In genomic region chr1:30845237-30845636, GRCh38 we compare ENCODE assay signal across 26 cellular contexts.
"Had no signal": no experiment of that assay in that cellular context is flagged by ENCODE, and none has a peak within 500 bp of the region (broad histone marks: within the 10 kb centered on the region; RNA-seq: fewer than 3 reads in every experiment).

No MANE protein-coding gene starts in this region.

- H3K36me3 Mint-ChIP-seq: immature natural killer cell; memory B cell; natural killer cell; stimulated activated memory B cell treated with anti-CD40 and anti-IgM and Interleukin-4, amounts not matched to agents 10 μg/mL and 1 μg/mL and 100 μg/mL, for 72 hours had no signal

- H3K27ac Mint-ChIP-seq: effector memory CD8-positive, alpha-beta T cell; immature natural killer cell; memory B cell; natural killer cell; stimulated activated memory B cell treated with anti-CD40 and anti-IgM and Interleukin-4, amounts not matched to agents 10 μg/mL and 1 μg/mL and 100 μg/mL, for 72 hours; stimulated activated naive CD8-positive, alpha-beta T cell treated with anti-CD3 and anti-CD28 coated beads, Interleukin-15, Interleukin-2, amounts not matched to agents 100 ng/mL and 50 ng/mL, for 24 hours had no signal

- H3K27me3 ChIP-seq: upper lobe of left lung had no signal

- ATAC-seq: effector memory CD8-positive, alpha-beta T cell; heart right ventricle; natural killer cell; psoas muscle; right cardiac atrium; stimulated activated memory B cell treated with anti-CD40 and anti-IgM and Interleukin-4, amounts not matched to agents 10 μg/mL and 1 μg/mL and 100 μg/mL, for 72 hours had no signal

- H3K9me3 ChIP-seq: esophagus squamous epithelium, heart right ventricle, psoas muscle, spleen, thoracic aorta, tibial nerve, upper lobe of left lung had no signal

- FAIRE-seq: endometrium, urothelium cell line had no signal

- H3K4me3 Mint-ChIP-seq: effector memory CD8-positive, alpha-beta T cell; immature natural killer cell; memory B cell; natural killer cell; stimulated activated memory B cell treated with anti-CD40 and anti-IgM and Interleukin-4, amounts not matched to agents 10 μg/mL and 1 μg/mL and 100 μg/mL, for 72 hours; stimulated activated naive CD8-positive, alpha-beta T cell treated with anti-CD3 and anti-CD28 coated beads, Interleukin-15, Interleukin-2, amounts not matched to agents 100 ng/mL and 50 ng/mL, for 24 hours had no signal

- H3K4me1 Mint-ChIP-seq: immature natural killer cell, natural killer cell had no signal

- DNase-seq: cortex of kidney; effector memory CD8-positive, alpha-beta T cell; erythroblast; esophagus squamous epithelium; foreskin melanocyte; glutamatergic neuron; heart right ventricle; hippocampal formation; immature natural killer cell; islet precursor cell; natural killer cell; nucleus accumbens; psoas muscle; right cardiac atrium; spleen; stimulated activated CD4-positive, alpha-beta T cell treated with anti-CD3 and anti-CD28 coated beads, Interleukin-4, amount 100 ng/mL, for 4 hours had no signal

- H3K9me3 Mint-ChIP-seq: effector memory CD8-positive, alpha-beta T cell; immature natural killer cell; memory B cell; natural killer cell; stimulated activated memory B cell treated with anti-CD40 and anti-IgM and Interleukin-4, amounts not matched to agents 10 μg/mL and 1 μg/mL and 100 μg/mL, for 72 hours; stimulated activated naive CD8-positive, alpha-beta T cell treated with anti-CD3 and anti-CD28 coated beads, Interleukin-15, Interleukin-2, amounts not matched to agents 100 ng/mL and 50 ng/mL, for 24 hours had no signal

- H3K27ac ChIP-seq: esophagus squamous epithelium, psoas muscle, skin epidermis, thoracic aorta had no signal

- H3K36me3 ChIP-seq: esophagus squamous epithelium, heart right ventricle, spleen, thoracic aorta, tibial nerve, upper lobe of left lung had no signal

- H3K4me3 ChIP-seq: esophagus squamous epithelium, heart right ventricle, lung, psoas muscle, skin epidermis, spleen, thoracic aorta, tibial nerve, upper lobe of left lung had no signal
